Comparison of ENCODE assay signal across 17 cellular contexts in the genomic region with DNA sequence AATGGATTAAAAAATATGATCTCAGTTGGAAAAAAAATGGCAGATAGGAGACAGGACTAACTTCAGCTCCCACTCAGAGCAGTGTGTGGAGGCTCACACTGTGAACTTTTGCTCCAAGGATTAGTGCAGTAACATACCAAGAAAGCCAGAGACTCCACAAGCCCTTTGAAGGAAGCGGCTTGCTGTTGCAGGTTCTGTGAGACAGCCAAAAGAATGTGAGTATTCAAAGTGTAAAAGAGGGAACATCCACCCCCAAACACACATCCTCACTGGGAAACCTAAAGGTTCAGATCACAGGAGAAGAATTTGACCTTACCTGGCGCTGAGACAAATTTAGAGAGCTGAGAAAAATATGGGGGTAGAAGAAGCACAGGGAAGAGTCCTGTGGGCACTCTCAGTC.
DNase-seq lines count a peak whose midpoint lies in the region; ATAC-seq and TF ChIP-seq lines count a peak whose summit lies in the region.
"Had no signal": no experiment of that assay in that cellular context is flagged by ENCODE, and none has a peak within 500 bp of the region (broad histone marks: within the 10 kb centered on the region; RNA-seq: fewer than 3 reads in every experiment).

No MANE protein-coding gene starts in this region.

- DNase-seq in NCI-H226 (peak; percentile 58), choroid plexus epithelial cell (ENCODE audit: low read depth) (peak; percentile 95), non-pigmented ciliary epithelial cell (ENCODE audit: low read depth) (peak; percentile 45), nucleus accumbens (lab: John Stamatoyannopoulos, UW) (no peak)
- DNase-seq: activated CD4-positive, alpha-beta T cell treated with anti-CD3 and anti-CD28 coated beads for 1 hour; activated gamma-delta T cell; effector CD4-positive, alpha-beta T cell; left ventricle myocardium superior; natural killer cell; NCI-H1048; T-helper 17 cell had no signal

- no peak overlapping the region for H3K4me3 ChIP-seq in choroid plexus epithelial cell (ENCODE audit: low read depth, low read length)
- H3K4me3 ChIP-seq: tibial nerve had no signal

- ATAC-seq in GM21367 (IDR thresholded peaks at IDR 0.05; ENCODE audit: unreplicated experiment) (no peak), GM21825 (IDR thresholded peaks at IDR 0.05; ENCODE audit: unreplicated experiment) (no peak)
- ATAC-seq in activated CD4-positive, CD25-positive, alpha-beta regulatory T cell treated with anti-CD3 and anti-CD28 coated beads, Interleukin-2, amount 50 U/mL, for 24 hours, result no peak
- ATAC-seq: left ventricle myocardium superior, natural killer cell, sciatic nerve, T-helper 17 cell had no signal

- no peak for TF ChIP-seq CTCF in C4-2B (conservative IDR thresholded peaks at IDR 0.05)
- peak; percentile 17 for TF ChIP-seq CTCF in choroid plexus epithelial cell (conservative IDR thresholded peaks at IDR 0.05; ENCODE audit: low read depth, low read length)

- peak overlapping the region; percentile 65; the same call in 1 of the 2 replicates for H3K27ac ChIP-seq in C4-2B
- H3K27ac ChIP-seq: tibial nerve had no signal

Comparison
In these comparisons a context has a peak if more than half of its experiments do, and no peak if none do; other contexts are left out.
1. DNase-seq: peak in NCI-H226 (single experiment), choroid plexus epithelial cell (single experiment) and non-pigmented ciliary epithelial cell (single experiment); none in nucleus accumbens (0 of 56).